17 cellular contexts compared by ENCODE assay signal in the genomic region with DNA sequence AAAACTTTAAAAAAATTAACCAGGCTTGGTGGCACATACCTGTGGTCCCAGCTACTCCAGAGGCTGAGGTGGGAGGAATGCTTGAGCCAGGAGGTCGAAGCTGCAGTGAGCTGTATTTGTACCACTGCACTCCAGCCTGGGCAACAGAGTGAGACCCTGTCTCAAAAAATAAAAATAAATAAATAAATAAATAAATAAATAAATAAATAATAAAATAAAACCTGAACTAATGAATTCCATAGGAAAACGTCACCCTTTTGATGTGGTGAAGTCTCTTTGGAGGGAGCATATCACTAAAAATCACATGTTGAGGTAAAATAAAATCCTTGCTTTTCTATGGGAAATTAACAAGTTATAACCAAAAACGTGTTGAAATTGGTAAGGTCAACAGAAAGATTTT.
"Had no signal": no experiment of that assay in that cellular context is flagged by ENCODE, and none has a peak within 500 bp of the region (broad histone marks: within the 10 kb centered on the region; RNA-seq: fewer than 3 reads in every experiment).

No MANE protein-coding gene starts in this region.

- ATAC-seq: activated CD4-positive, CD25-positive, alpha-beta regulatory T cell treated with anti-CD3 and anti-CD28 coated beads, Interleukin-2, amount 50 U/mL, for 24 hours; activated CD8-positive, alpha-beta T cell treated with anti-CD3 and anti-CD28 coated beads, Interleukin-2, amount 10 ng/mL, durations not matched to agents 7 days and 5 days; foreskin keratinocyte; left lung; stimulated activated naive B cell treated with anti-CD40 and anti-IgM and Interleukin-4, amounts not matched to agents 10 μg/mL and 1 μg/mL and 100 μg/mL, for 72 hours had no signal

- H3K9me3 ChIP-seq: left lung, thyroid gland had no signal

- H3K27ac ChIP-seq: coronary artery, foreskin keratinocyte, left lung had no signal

- H3K27me3 ChIP-seq: foreskin keratinocyte, left lung, thyroid gland had no signal

- H3K36me3 ChIP-seq: left lung, thyroid gland had no signal

- H3K4me1 ChIP-seq: left lung had no signal

- DNase-seq: activated CD4-positive, alpha-beta T cell treated with anti-CD3 and anti-CD28 coated beads, Interleukin-2, amount 10 ng/mL, durations not matched to agents 7 days and 5 days; activated CD8-positive, alpha-beta T cell treated with anti-CD3 and anti-CD28 coated beads, Interleukin-2, amount 10 ng/mL, durations not matched to agents 7 days and 5 days; activated naive CD4-positive, alpha-beta T cell treated with anti-CD3 and anti-CD28 coated beads, Interleukin-2, amount 10 ng/mL, durations not matched to agents 7 days and 5 days; activated T-cell treated with anti-CD3 and anti-CD28 coated beads, Interleukin-2, amount 50 U/mL, for 24 hours; aorta; foreskin keratinocyte; hypothalamus; islet precursor cell; left lung; mammary epithelial cell; occipital lobe; posterior cingulate gyrus; retina; stimulated activated naive B cell treated with anti-CD40 and anti-IgM and Interleukin-4, amounts not matched to agents 10 μg/mL and 1 μg/mL and 100 μg/mL, for 72 hours; thyroid gland had no signal

- H3K4me3 ChIP-seq: coronary artery, left lung, thyroid gland had no signal
